Comparison of ENCODE assay signal across 10 cellular contexts in the genomic region with DNA sequence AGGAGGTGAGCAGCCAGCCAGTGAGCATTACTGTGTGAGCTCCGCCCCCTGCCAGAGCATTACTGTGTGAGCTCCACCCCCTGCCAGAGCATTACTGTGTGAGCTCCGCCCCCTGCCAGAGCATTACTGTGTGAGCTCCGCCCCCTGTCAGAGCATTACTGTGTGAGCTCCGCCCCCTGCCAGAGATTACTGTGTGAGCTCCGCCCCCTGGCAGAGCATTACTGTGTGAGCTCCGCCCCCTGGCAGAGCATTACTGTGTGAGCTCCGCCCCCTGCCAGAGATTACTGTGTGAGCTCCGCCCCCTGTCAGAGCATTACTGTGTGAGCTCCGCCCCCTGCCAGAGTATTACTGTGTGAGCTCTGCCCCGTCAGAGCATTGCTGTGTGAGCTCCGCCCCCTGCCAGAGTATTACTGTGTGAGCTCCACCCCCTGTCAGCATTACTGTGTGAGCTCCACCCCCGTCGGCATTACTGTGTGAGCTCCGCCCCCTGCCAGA. TPM values are rescaled to one million over a fixed set of nuclear protein-coding genes. Genes with fewer than 3 reads are reported as not detected.
DNase-seq lines count a peak whose midpoint lies in the region; ATAC-seq and TF ChIP-seq lines count a peak whose summit lies in the region.
"Not testable (repeated sequence)": the region's sequence is repeated elsewhere in the genome, so short reads cannot be mapped to it uniquely, and the experiment has no call there.
"Had no signal": no experiment of that assay in that cellular context is flagged by ENCODE, and none has a peak within 500 bp of the region (broad histone marks: within the 10 kb centered on the region; RNA-seq: fewer than 3 reads in every experiment).

No MANE protein-coding gene starts in this region.

- intact Hi-C loops in activated naive CD4-positive, alpha-beta T cell treated with anti-CD3 and anti-CD28 coated beads for 36 hours (cut with micrococcal nuclease); left ventricle myocardium inferior (cut with micrococcal nuclease): not testable (repeated sequence)
- intact Hi-C loops in gastrocnemius medialis (cut with DNase I; ENCODE audit: low total_unique reads): loop anchor here (10.0 kb wide), 1 partner anchor 268 kb away; no protein-coding TSS in a partner anchor

- H3K27me3 Mint-ChIP-seq in activated CD4-positive, alpha-beta T cell treated with anti-CD3 and anti-CD28 coated beads, Interleukin-2, amount 10 ng/mL, durations not matched to agents 7 days and 5 days; activated naive CD4-positive, alpha-beta T cell treated with anti-CD3 and anti-CD28 coated beads for 36 hours (ENCODE audit: low read depth): not testable (repeated sequence)

- POLR2A ChIA-PET in activated CD4-positive, alpha-beta T cell treated with anti-CD3 and anti-CD28 coated beads, Interleukin-2, amount 10 ng/mL, durations not matched to agents 7 days and 5 days (lab: Charles Lee): interaction anchor here (0.6 kb wide), 1 partner anchor 312 kb away, joined by 3 read pairs; no protein-coding TSS in a partner anchor

- H3K9me3 ChIP-seq in MG63; left ventricle myocardium inferior (replicated peaks); gastrocnemius medialis: not testable (repeated sequence)

- H3K4me1 Mint-ChIP-seq in activated CD4-positive, alpha-beta T cell treated with anti-CD3 and anti-CD28 coated beads, Interleukin-2, amount 10 ng/mL, durations not matched to agents 7 days and 5 days; activated naive CD4-positive, alpha-beta T cell treated with anti-CD3 and anti-CD28 coated beads for 36 hours (ENCODE audit: low read depth): not testable (repeated sequence)

- not testable (repeated sequence) for H3K4me3 ChIP-seq in MG63, left ventricle myocardium inferior, gastrocnemius medialis

- H3K9me3 Mint-ChIP-seq in activated CD4-positive, alpha-beta T cell treated with anti-CD3 and anti-CD28 coated beads, Interleukin-2, amount 10 ng/mL, durations not matched to agents 7 days and 5 days; activated naive CD4-positive, alpha-beta T cell treated with anti-CD3 and anti-CD28 coated beads for 36 hours: not testable (repeated sequence)

- ATAC-seq in gastrocnemius medialis: not testable (repeated sequence)

- TF ChIP-seq CTCF in left ventricle myocardium inferior (IDR thresholded peaks at IDR 0.05; ENCODE audit: borderline replicate concordance); gastrocnemius medialis (IDR thresholded peaks at IDR 0.05 in 4 of 5, conservative IDR thresholded peaks at IDR 0.05 in 1 of 5): not testable (repeated sequence)

- CTCF ChIA-PET in activated CD4-positive, alpha-beta T cell treated with anti-CD3 and anti-CD28 coated beads, Interleukin-2, amount 10 ng/mL, durations not matched to agents 7 days and 5 days (lab: Charles Lee): interaction anchor here (0.6 to 1.1 kb wide), 3 partner anchors 44 to 493 kb away, joined by 4 read pairs; no protein-coding TSS in a partner anchor
- CTCF ChIA-PET in activated naive CD4-positive, alpha-beta T cell treated with anti-CD3 and anti-CD28 coated beads for 36 hours (lab: Charles Lee): not testable (repeated sequence)

- peak overlapping the region; percentile 25 for H3K27ac Mint-ChIP-seq in activated CD4-positive, alpha-beta T cell treated with anti-CD3 and anti-CD28 coated beads, Interleukin-2, amount 10 ng/mL, durations not matched to agents 7 days and 5 days
- not testable (repeated sequence) for H3K27ac Mint-ChIP-seq in activated naive CD4-positive, alpha-beta T cell treated with anti-CD3 and anti-CD28 coated beads for 36 hours

- peaks cover 46% of the 10 kb centered on the region for H3K36me3 Mint-ChIP-seq in activated CD4-positive, alpha-beta T cell treated with anti-CD3 and anti-CD28 coated beads, Interleukin-2, amount 10 ng/mL, durations not matched to agents 7 days and 5 days (ENCODE audit: low read depth)
- peaks cover 18% of the 10 kb centered on the region for H3K36me3 Mint-ChIP-seq in activated naive CD4-positive, alpha-beta T cell treated with anti-CD3 and anti-CD28 coated beads for 36 hours (ENCODE audit: low read depth)

- H3K36me3 ChIP-seq in MG63 (peaks cover 29% of the 10 kb centered on the region), left ventricle myocardium inferior (peaks cover 56% of the 10 kb centered on the region), gastrocnemius medialis (peaks cover 0 to 28% of the 10 kb centered on the region in 2 donors)

- in situ Hi-C loops in gastrocnemius medialis (cut with MboI; ENCODE audit: low sequenced_read_pairs in 4 of 4): loop anchor here in 1 of 4 donors (25.0 kb wide), 1 partner anchor 276 kb away; no protein-coding TSS in a partner anchor

- H3K4me3 Mint-ChIP-seq in activated CD4-positive, alpha-beta T cell treated with anti-CD3 and anti-CD28 coated beads, Interleukin-2, amount 10 ng/mL, durations not matched to agents 7 days and 5 days; activated naive CD4-positive, alpha-beta T cell treated with anti-CD3 and anti-CD28 coated beads for 36 hours: not testable (repeated sequence)

- H3K27ac ChIP-seq in left ventricle myocardium inferior (replicated peaks) (peak overlapping the region; percentile 27), gastrocnemius medialis (peak overlapping the region; percentile 67 to 77 (median 76))

- not testable (repeated sequence) for TF ChIP-seq POLR2A in gastrocnemius medialis (IDR thresholded peaks at IDR 0.05)

- peak; percentile 22 for DNase-seq in MG63
- DNase-seq in activated CD4-positive, alpha-beta T cell treated with anti-CD3 and anti-CD28 coated beads, Interleukin-2, amount 10 ng/mL, durations not matched to agents 7 days and 5 days; left ventricle myocardium inferior: not testable (repeated sequence)
- DNase-seq in activated T-cell treated with anti-CD3 and anti-CD28 coated beads, Interleukin-2, amount 50 U/mL, for 48 hours: peak; percentile 36 to 53
- peak; percentile 31 for DNase-seq in activated naive CD4-positive, alpha-beta T cell treated with anti-CD3 and anti-CD28 coated beads for 36 hours
- DNase-seq in gastrocnemius medialis: peak in 1 of 2 donors; percentile 49
- DNase-seq in stimulated activated CD8-positive, alpha-beta memory T cell treated with anti-CD3 and anti-CD28 coated beads, Interleukin-4, amount 100 ng/mL, for 48 hours: peak; percentile 49

- not testable (repeated sequence) for H3K27me3 ChIP-seq in MG63; left ventricle myocardium inferior (ENCODE audit: low read depth); gastrocnemius medialis

- peaks cover 23% of the 10 kb centered on the region for H3K4me1 ChIP-seq in left ventricle myocardium inferior
- H3K4me1 ChIP-seq in gastrocnemius medialis: peaks cover 4 to 12% of the 10 kb centered on the region in 2 donors

RNA-seq across cellular contexts. Expression of gene MUC20, which starts 34.0 kb away (rescaled TPM):
- total RNA-seq in MG63 (2014; rRNA removed; shearing (Covaris generic); ENCODE audit: low replicate concordance): not detected in 2 replicates
- 1 to 10 TPM; 1.2 to 1.4 TPM for total RNA-seq in activated CD4-positive, alpha-beta T cell treated with anti-CD3 and anti-CD28 coated beads, Interleukin-2, amount 10 ng/mL, durations not matched to agents 7 days and 5 days
- total RNA-seq in activated naive CD4-positive, alpha-beta T cell treated with anti-CD3 and anti-CD28 coated beads for 36 hours: under 1 TPM; 0.43 to 0.84 TPM
- total RNA-seq in left ventricle myocardium inferior (4.7 TPM), gastrocnemius medialis (1 to 10 TPM; 1.5 to 7.0 (median 3.2) TPM)
- total RNA-seq: Daoy, H9, LHCN-M2 had no signal
